Comparison of ENCODE assay signal across 8 cellular contexts in genomic region chr5:96702503-96703383, GRCh38. TPM values are rescaled to one million over a fixed set of nuclear protein-coding genes. Genes with fewer than 3 reads are reported as not detected.
A peak's percentile ranks its signal among the peaks of the same experiment; 100 is the strongest.
DNase-seq lines count a peak whose midpoint lies in the region; ATAC-seq, FAIRE-seq and TF ChIP-seq lines count a peak whose summit lies in the region.

No MANE protein-coding gene starts in this region.

- no peaks in the 10 kb centered on the region for H3K9me3 ChIP-seq in spleen

- peak; percentile 61 for ATAC-seq in HG02610 (IDR thresholded peaks at IDR 0.05; ENCODE audit: unreplicated experiment)
- peak; percentile 89 for ATAC-seq in central memory CD8-positive, alpha-beta T cell (replicated peaks; ENCODE audit: extremely low read depth, poor library complexity, severe bottlenecking)

- H3K36me3 Mint-ChIP-seq in central memory CD8-positive, alpha-beta T cell (ENCODE audit: insufficient read depth): peaks cover 21% of the 10 kb centered on the region

- H3K36me3 ChIP-seq in spleen: peaks cover 0 to 25% (median 0%) of the 10 kb centered on the region in 6 donors

- 1 to 2% (median 1%) methylated on average over 41 to 70 of the region's 70 CpGs for WGBS in spleen, 5 donors

- no peak for TF ChIP-seq CTCF in spleen (IDR thresholded peaks at IDR 0.05 in 8 of 11, conservative IDR thresholded peaks at IDR 0.05 in 3 of 11)

- DNase-seq in GM12892 (ENCODE audit: insufficient read length) (peak; percentile 41), NCI-H128 (lab: John Stamatoyannopoulos, UW; ENCODE audit: unreplicated experiment) (peak; percentile 7), islet precursor cell (peak; percentile 97), spleen (peak; percentile 92), DMS153 treated with DMSO at 0.1 percent for 48 hours (lab: John Stamatoyannopoulos, UW; ENCODE audit: unreplicated experiment) (no peak)
- DNase-seq in activated CD4-positive, CD25-positive, alpha-beta regulatory T cell treated with anti-CD3 and anti-CD28 coated beads, Interleukin-2, amount 50 U/mL, for 72 hours: peak; percentile 80
- peak; percentile 68 to 70 for DNase-seq in central memory CD8-positive, alpha-beta T cell (ENCODE audit: low spot score in 2 of 2)

- H3K27me3 ChIP-seq in spleen (replicated peaks in 1 of 7): no peaks in the 10 kb centered on the region

- peak; percentile 80 for FAIRE-seq in GM12892 (lab: Jason Lieb, UNC)

- peaks cover 6 to 69% (median 24%) of the 10 kb centered on the region in 6 donors for H3K4me1 ChIP-seq in spleen

- peak overlapping the region; percentile 78 to 93 (median 90) for H3K27ac ChIP-seq in spleen

- peak overlapping the region; percentile 56 to 88 (median 62) for H3K4me3 ChIP-seq in spleen

- TF ChIP-seq POLR2A in GM12892 (IDR thresholded peaks at IDR 0.05; ENCODE audit: low read depth, low read length): no peak
- peak in 1 of 3 donors; percentile 45 for TF ChIP-seq POLR2A in spleen (IDR thresholded peaks at IDR 0.05)

- intact Hi-C loops in spleen (cut with DNase I; ENCODE audit: low total_unique reads): no loop called here

- peak overlapping the region; percentile 95 for H3K27ac Mint-ChIP-seq in central memory CD8-positive, alpha-beta T cell (ENCODE audit: low read depth)

- peaks cover 47% of the 10 kb centered on the region for H3K4me1 Mint-ChIP-seq in central memory CD8-positive, alpha-beta T cell

- no peaks in the 10 kb centered on the region for H3K27me3 Mint-ChIP-seq in central memory CD8-positive, alpha-beta T cell

- H3K4me3 Mint-ChIP-seq in central memory CD8-positive, alpha-beta T cell: peak overlapping the region; percentile 91

- no peaks in the 10 kb centered on the region for H3K9me3 Mint-ChIP-seq in central memory CD8-positive, alpha-beta T cell

RNA-seq across cellular contexts. Expression of gene CAST, which starts 40.6 kb away (rescaled TPM):
- 67.8 TPM for polyA plus RNA-seq in GM12892 (2012; ENCODE audit: missing spikeins)
- total RNA-seq in spleen: 100 to 1,000 TPM; 158 to 233 (median 197) TPM
- polyA plus RNA-seq in spleen: 10 to 100 TPM; 30.0 to 48.3 (median 30.4) TPM
